In genomic region chr15:48800811-48801460, GRCh38 we compare ENCODE assay signal across 8 cellular contexts. TPM values are rescaled to one million over a fixed set of nuclear protein-coding genes. Genes with fewer than 3 reads are reported as not detected.
DNase-seq lines count a peak whose midpoint lies in the region; ATAC-seq, FAIRE-seq and TF ChIP-seq lines count a peak whose summit lies in the region.

No MANE protein-coding gene starts in this region.

- DNase-seq in Ammon's horn (ENCODE audit: low spot score): peak; percentile 43
- DNase-seq in astrocyte of the hippocampus (ENCODE audit: low read depth, low spot score): peak; percentile 38
- peak; percentile 26 for DNase-seq in HepG2 (ENCODE audit: low spot score)
- no peak for DNase-seq in neuronal stem cell (ENCODE audit: low spot score)
- DNase-seq in RCC 7860 (ENCODE audit: low spot score): no peak

- H4K20me1 ChIP-seq in HepG2 (ENCODE audit: insufficient read depth, low read length): no peaks in the 10 kb centered on the region

- H2AFZ ChIP-seq in HepG2 (ENCODE audit: low read length) (peak overlapping the region; percentile 46), neuronal stem cell (ENCODE audit: low read length) (no peak overlapping the region)

- no peak overlapping the region for H3K18ac ChIP-seq in neuronal stem cell (ENCODE audit: low read length)

- H2BK120ac ChIP-seq in neuronal stem cell (ENCODE audit: low read depth, low read length): no peak overlapping the region

- H3K9ac ChIP-seq in HepG2 (ENCODE audit: insufficient read depth, low read depth, low read length) (no peak overlapping the region), neuronal stem cell (ENCODE audit: low read depth, low read length, poor library complexity) (no peak overlapping the region)

- no peak overlapping the region for H2BK12ac ChIP-seq in neuronal stem cell (ENCODE audit: low read length)

- H3K79me1 ChIP-seq in neuronal stem cell (ENCODE audit: low read depth, low read length): no peaks in the 10 kb centered on the region

- H3K36me3 ChIP-seq in HepG2 (replicated peaks in 1 of 2; ENCODE audit: control insufficient read depth in 1 of 2, insufficient read depth in 2 of 2, low read length in 2 of 2) (peaks cover 1 to 14% of the 10 kb centered on the region in 2 experiments; a peak in 3 of 5 replicates), neuronal stem cell (replicated peaks in 1 of 2; ENCODE audit: control insufficient read depth in 2 of 2, insufficient read depth in 2 of 2, low read length in 2 of 2) (peaks cover 1 to 38% of the 10 kb centered on the region in 2 donors)

- no peak overlapping the region for H3K14ac ChIP-seq in neuronal stem cell (ENCODE audit: low read length)

- H3K23ac ChIP-seq in neuronal stem cell (ENCODE audit: low read depth, low read length, poor library complexity): no peak overlapping the region

- H3K4ac ChIP-seq in neuronal stem cell (ENCODE audit: low read length): no peak overlapping the region

- CTCF ChIA-PET in HepG2 (lab: Yijun Ruan, JAX; ENCODE audit: low intra/inter-chr PET ratio, low total read pairs): no interaction called here

- FAIRE-seq in HepG2 (lab: Jason Lieb, UNC) (peak; percentile 50), RCC 7860 (lab: Jason Lieb, UNC) (no peak)

- no peak overlapping the region for H2AK5ac ChIP-seq in neuronal stem cell (ENCODE audit: low read depth, low read length)

- H3K27me3 ChIP-seq in HepG2 (ENCODE audit: control insufficient read depth in 1 of 2, insufficient read depth in 2 of 2, low read length in 2 of 2) (no peaks in the 10 kb centered on the region), neuronal stem cell (ENCODE audit: control insufficient read depth in 3 of 3, insufficient read depth in 3 of 3, low read depth in 1 of 3, low read length in 3 of 3) (no peaks in the 10 kb centered on the region)

- peak overlapping the region; percentile 56 for H3K27ac ChIP-seq in HepG2 (ENCODE audit: extremely low read length, insufficient read depth, low read length)
- H3K27ac ChIP-seq in neuronal stem cell (replicated peaks; ENCODE audit: low read length): no peak overlapping the region

- BruUV-seq in HepG2 (replicated peaks; lab: Mats Ljungman, UMichigan): no TSS peak

- no peak overlapping the region for H2BK5ac ChIP-seq in neuronal stem cell (ENCODE audit: low read length)

- TF ChIP-seq EP300 in Ishikawa (IDR thresholded peaks at IDR 0.05; ENCODE audit: borderline replicate concordance): no peak
- no peak for TF ChIP-seq EP300 in HepG2 (IDR thresholded peaks at IDR 0.05; ENCODE audit: low read depth in 2 of 2, low read length in 2 of 2)
- no peak for TF ChIP-seq EP300 in HepG2 (CRISPR knock-in tag; IDR thresholded peaks at IDR 0.05; ENCODE audit: borderline replicate concordance)

- no peak overlapping the region for H4K8ac ChIP-seq in neuronal stem cell (ENCODE audit: low read depth, low read length)

- H3K9me3 ChIP-seq in HepG2 (ENCODE audit: low read length) (no peaks in the 10 kb centered on the region), neuronal stem cell (replicated peaks in 1 of 2; ENCODE audit: control insufficient read depth in 2 of 2, insufficient read depth in 1 of 2, low read depth in 1 of 2, low read length in 2 of 2) (no peaks in the 10 kb centered on the region)

- TF ChIP-seq RAD21 in Ishikawa (IDR thresholded peaks at IDR 0.05; ENCODE audit: low read depth) (peak; percentile 41), HepG2 (CRISPR knock-in tag; IDR thresholded peaks at IDR 0.05) (no peak)

- peak overlapping the region; percentile 50 for H3K4me2 ChIP-seq in HepG2 (ENCODE audit: low read depth, low read length)
- no peak overlapping the region for H3K4me2 ChIP-seq in neuronal stem cell (ENCODE audit: insufficient read depth, low read length, poor library complexity, severe bottlenecking)

- TF ChIP-seq POLR2A in HepG2 (IDR thresholded peaks at IDR 0.05; ENCODE audit: insufficient read depth in 1 of 2, low read depth in 2 of 2, low read length in 2 of 2): no peak

- H4K91ac ChIP-seq in neuronal stem cell (ENCODE audit: low read depth, low read length, poor library complexity): no peak overlapping the region

- no peak overlapping the region for H2BK15ac ChIP-seq in neuronal stem cell (ENCODE audit: low read length)

- H3K4me1 ChIP-seq in HepG2 (ENCODE audit: insufficient read depth, low read length): peaks cover 21% of the 10 kb centered on the region
- peaks cover 0 to 7% of the 10 kb centered on the region in 2 donors for H3K4me1 ChIP-seq in neuronal stem cell (ENCODE audit: control insufficient read depth in 2 of 2, insufficient read depth in 1 of 2, low read depth in 1 of 2, low read length in 2 of 2)

- ATAC-seq in HepG2 (no peak), GM21390 (IDR thresholded peaks at IDR 0.05; ENCODE audit: unreplicated experiment) (no peak), GM21619 (IDR thresholded peaks at IDR 0.05; ENCODE audit: unreplicated experiment) (no peak)

- in situ Hi-C loops in HepG2 (cut with HindIII; ENCODE audit: extremely low pct_ligation_motif_present, low pct_unique_long_range_greater_than_20kb): no loop called here

- WGBS in HepG2 (ENCODE audit: low lambda C conversion rate): 81% methylated on average over 4 of the region's 4 CpGs
- WGBS in neuronal stem cell (ENCODE audit: extremely low coverage in 2 of 2, insufficient read length in 2 of 2, insufficient replicate concordance in 1 of 2), 2 donors: no CpG with 5 or more reads among the region's 4 CpGs

- H3K79me2 ChIP-seq in HepG2 (ENCODE audit: insufficient read depth, low read length): peaks cover 15% of the 10 kb centered on the region

- TF ChIP-seq CTCF in HepG2 (CRISPR knock-in tag; IDR thresholded peaks at IDR 0.05): 0 out of 2 replicates have a peak, but pooled peaks have one; percentile 25

- intact Hi-C loops in HepG2 (cut with micrococcal nuclease; ENCODE audit: unreplicated experiment): loop anchor here (5.0 to 10.0 kb wide), 2 partner anchors 156 to 444 kb away; partner anchors contain the start of gene FBN1

- POLR2A ChIA-PET in HepG2 (lab: Yijun Ruan, JAX): interaction anchor here (2.6 kb wide), 1 partner anchor 10 kb away, joined by 18 read pairs; the partner anchor contains the start of gene CEP152

- H3K4me3 ChIP-seq in HepG2 (replicated peaks in 1 of 3; ENCODE audit: insufficient read depth in 1 of 3, low read depth in 2 of 3, low read length in 3 of 3) (peak overlapping the region in 1 of 3 experiments; percentile 22; a peak in 2 of 6 replicates), neuronal stem cell (ENCODE audit: low read length in 2 of 2) (no peak overlapping the region)

TF ChIP-seq in Ishikawa, 13 proteins besides CTCF, POLR2A, EP300 and RAD21:
- no peak for TF ChIP-seq ZBTB7A (IDR thresholded peaks at IDR 0.05; ENCODE audit: low read depth)
- no peak for TF ChIP-seq TCF12 (IDR thresholded peaks at IDR 0.05; ENCODE audit: low read depth)
- no peak for TF ChIP-seq FOXM1 (IDR thresholded peaks at IDR 0.05; ENCODE audit: borderline replicate concordance, low read depth)

TF ChIP-seq in HepG2, 621 proteins besides CTCF, POLR2A, EP300 and RAD21:
- peak; percentile 35; the same call in 1 of the 2 replicates for TF ChIP-seq STAG1 (CRISPR knock-in tag; IDR thresholded peaks at IDR 0.05)
- TF ChIP-seq ATF5 (CRISPR knock-in tag; IDR thresholded peaks at IDR 0.05; ENCODE audit: low read depth): no peak
TF ChIP-seq in HepG2: peak in this region for 1.

RNA-seq across cellular contexts. Expression of gene CEP152, which starts 9.9 kb away (rescaled TPM):
- 14.7 and 20.2 TPM in 2 replicates for total RNA-seq in HepG2 (2016; rRNA removed; fragmentation: Illumina TruSeq; extraction: Trizol)
- total RNA-seq in HepG2 (2016; cell fraction: cytosol; rRNA removed; fragmentation: Illumina TruSeq; extraction: Trizol; ENCODE audit: low read depth): 1.2 and 1.9 TPM in 2 replicates
- total RNA-seq in HepG2 (2016; cell fraction: insoluble cytoplasmic fraction; rRNA removed; fragmentation: Illumina TruSeq; extraction: Trizol): 15.0 and 18.5 TPM in 2 replicates
- 2.5 and 2.8 TPM in 2 replicates for total RNA-seq in HepG2 (2016; cell fraction: membrane; rRNA removed; fragmentation: Illumina TruSeq; extraction: Trizol)
- total RNA-seq in HepG2 (2016; cell fraction: nucleus; rRNA removed; fragmentation: Illumina TruSeq; extraction: Trizol): 30.2 and 35.8 TPM in 2 replicates
- 0.82 and 1.3 TPM in 2 replicates for polyA plus RNA-seq in HepG2 (2011; rRNA removed)
- 0.62 and 0.77 TPM in 2 replicates for polyA plus RNA-seq in HepG2 (2011; cell fraction: cytosol; rRNA removed)
- polyA plus RNA-seq in HepG2 (2011; cell fraction: nucleus; rRNA removed): 1.4 and 2.1 TPM in 2 replicates
- 2.4 and 4.1 TPM in 2 replicates for polyA plus RNA-seq in HepG2 (2012)
- 0.10 and 0.26 TPM in 2 replicates for polyA plus RNA-seq in HepG2 (2016; cell fraction: cytosol; fragmentation: Illumina TruSeq; extraction: Trizol; ENCODE audit: low read depth)
- 7.5 and 7.9 TPM in 2 replicates for polyA plus RNA-seq in HepG2 (2016; cell fraction: insoluble cytoplasmic fraction; fragmentation: Illumina TruSeq; extraction: Trizol; ENCODE audit: low read depth)
- 0.38 and 0.42 TPM in 2 replicates for polyA plus RNA-seq in HepG2 (2016; cell fraction: membrane; fragmentation: Illumina TruSeq; extraction: Trizol; ENCODE audit: low read depth)
- 13.1 and 14.4 TPM in 2 replicates for polyA plus RNA-seq in HepG2 (2016; cell fraction: nucleus; fragmentation: Illumina TruSeq; extraction: Trizol; ENCODE audit: insufficient read depth, low read depth)
- polyA minus RNA-seq in HepG2 (2011; rRNA and poly(A)+ RNA removed; ENCODE audit: low replicate concordance): 2.7 and 39.8 TPM in 2 replicates
- polyA minus RNA-seq in HepG2 (2011; cell fraction: cytosol; rRNA and poly(A)+ RNA removed): 1.8 and 2.5 TPM in 2 replicates
- 17.9 and 54.2 TPM in 2 replicates for polyA minus RNA-seq in HepG2 (2011; cell fraction: nucleus; rRNA and poly(A)+ RNA removed)
- polyA plus RNA-seq in neuronal stem cell (2013, experiment 1 of 2): 11.2 TPM
- polyA plus RNA-seq in neuronal stem cell (2013, experiment 2 of 2): 11.9 TPM

Comparison
In these comparisons a context has a peak if more than half of its experiments do, and no peak if none do; other contexts are left out.
1. DNase-seq: peak in Ammon's horn (single experiment), astrocyte of the hippocampus (single experiment) and HepG2 (single experiment); none in neuronal stem cell (single experiment) and RCC 7860 (single experiment).